Comparison of ENCODE assay signal across 8 cellular contexts in the genomic region with DNA sequence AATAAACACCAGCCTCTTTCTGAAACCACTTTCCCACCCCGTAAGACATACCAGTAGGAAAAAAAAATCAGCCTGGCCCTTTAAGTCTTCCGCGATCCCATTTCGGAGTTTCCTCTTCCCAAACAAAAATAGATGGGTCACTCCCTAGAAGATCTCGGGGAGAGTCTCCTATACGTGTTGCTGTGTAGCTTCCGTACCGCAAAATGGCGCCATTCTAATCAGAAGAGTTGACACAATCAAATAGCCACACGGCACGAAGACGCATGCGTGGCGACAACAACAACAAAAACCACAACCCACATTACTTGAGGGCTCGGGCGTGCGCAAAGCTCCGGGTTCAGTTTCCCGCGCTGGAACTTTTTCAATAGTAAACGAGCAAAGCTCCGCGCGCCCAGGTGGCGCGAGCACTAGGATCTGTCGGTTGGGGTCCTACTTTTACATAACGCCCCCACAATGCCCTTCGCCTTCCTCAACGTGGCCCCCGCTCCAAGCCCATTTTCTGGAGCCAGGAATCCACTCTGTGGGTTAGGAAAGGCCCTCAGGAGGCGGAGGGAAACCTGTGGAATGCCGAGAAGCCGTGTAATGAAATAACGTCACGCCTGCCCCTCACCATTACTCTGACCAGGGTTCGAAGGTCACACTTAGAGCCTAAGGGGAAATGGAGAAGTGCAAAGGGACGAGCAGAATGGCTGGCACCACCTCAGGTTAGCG. TPM values are rescaled to one million over a fixed set of nuclear protein-coding genes. Genes with fewer than 3 reads are reported as not detected.
DNase-seq lines count a peak whose midpoint lies in the region; TF ChIP-seq lines count a peak whose summit lies in the region.

A gene (minus strand): TSS at position 208 of the 711 bp plus-strand sequence. CDS start 519 bp downstream, outside the sequence.

- no peaks in the 10 kb centered on the region for H3K27me3 ChIP-seq in osteoblast (ENCODE audit: insufficient read depth, low read length)

- peak within 1 kb of the TSS; percentile 97 for H3K27ac Mint-ChIP-seq in activated naive CD8-positive, alpha-beta T cell treated with anti-CD3 and anti-CD28 coated beads for 36 hours

- peak within 1 kb of the TSS; percentile 92 for H2AFZ ChIP-seq in osteoblast (ENCODE audit: low read length)

- peaks cover 14% of the 10 kb centered on the region for H4K20me1 ChIP-seq in osteoblast (ENCODE audit: insufficient read depth, low read length)

- H3K4me3 Mint-ChIP-seq in activated naive CD8-positive, alpha-beta T cell treated with anti-CD3 and anti-CD28 coated beads for 36 hours = peak within 1 kb of the TSS; percentile 96

- peaks cover 69% of the 10 kb centered on the region for H3K36me3 Mint-ChIP-seq in activated naive CD8-positive, alpha-beta T cell treated with anti-CD3 and anti-CD28 coated beads for 36 hours

- no peaks in the 10 kb centered on the region for H3K9me3 Mint-ChIP-seq in activated naive CD8-positive, alpha-beta T cell treated with anti-CD3 and anti-CD28 coated beads for 36 hours

- peak within 1 kb of the TSS; percentile 91 for H3K27ac ChIP-seq in osteoblast (ENCODE audit: low read depth, low read length)
- H3K27ac ChIP-seq in temporal lobe (ENCODE audit: low read depth, low read length) = peak within 1 kb of the TSS; percentile 92

- DNase-seq in COLO829 (ENCODE audit: low spot score) = peak; percentile 94
- DNase-seq in H4 (ENCODE audit: low spot score) = peak; percentile 97
- peak; percentile 88 for DNase-seq in NCI-H1436 (lab: John Stamatoyannopoulos, UW)
- peak; percentile 87 to 94 for DNase-seq in SW 1271 (lab: John Stamatoyannopoulos, UW)
- peak; percentile 86 for DNase-seq in activated naive CD8-positive, alpha-beta T cell treated with anti-CD3 and anti-CD28 coated beads for 36 hours
- DNase-seq in glomerular visceral epithelial cell (ENCODE audit: extremely low spot score) = peak; percentile 86
- DNase-seq in osteoblast (ENCODE audit: insufficient read length, low spot score, missing footprints) = peak; percentile 94

- H3K4me1 Mint-ChIP-seq in activated naive CD8-positive, alpha-beta T cell treated with anti-CD3 and anti-CD28 coated beads for 36 hours = peaks cover 51% of the 10 kb centered on the region

- no peaks in the 10 kb centered on the region for H3K9me3 ChIP-seq in osteoblast (ENCODE audit: low read depth, low read length)

- H3K4me3 ChIP-seq in osteoblast (ENCODE audit: insufficient read depth, low read length) = peak within 1 kb of the TSS; percentile 84

- peaks cover 39% of the 10 kb centered on the region for H3K36me3 ChIP-seq in osteoblast (ENCODE audit: insufficient read depth, low read length)

- TF ChIP-seq CTCF in osteoblast (IDR thresholded peaks at IDR 0.05; ENCODE audit: extremely low read depth, low read depth, low read length) = no peak

- peak within 1 kb of the TSS; percentile 99 for H3K4me2 ChIP-seq in osteoblast (ENCODE audit: insufficient read depth, low read length)

- peaks cover 37% of the 10 kb centered on the region for H3K4me1 ChIP-seq in osteoblast (ENCODE audit: insufficient read depth, low read length)

- H3K79me2 ChIP-seq in osteoblast (ENCODE audit: insufficient read depth, low read length) = peaks cover 63% of the 10 kb centered on the region

- H3K27me3 Mint-ChIP-seq in activated naive CD8-positive, alpha-beta T cell treated with anti-CD3 and anti-CD28 coated beads for 36 hours = no peaks in the 10 kb centered on the region

RNA-seq across cellular contexts. Expression of the gene that starts here (rescaled TPM):
- total RNA-seq in H4 (2014; rRNA removed; shearing (Covaris generic)) = 13.4 and 15.9 TPM in 2 replicates
- 10 to 100 TPM; 33.3 to 37.0 TPM for total RNA-seq in activated naive CD8-positive, alpha-beta T cell treated with anti-CD3 and anti-CD28 coated beads for 36 hours
- total RNA-seq in osteoblast = 22.1 and 23.9 TPM in 2 replicates
- 8.9 TPM for total RNA-seq in temporal lobe

Comparison
In these comparisons a context has a peak if more than half of its experiments do, and no peak if none do; other contexts are left out.
1. Peak in every context shown above with its lines: DNase-seq, H3K4me3 ChIP-seq and H3K27ac ChIP-seq.